ENCODE assay signal across 20 cellular contexts in the genomic region with DNA sequence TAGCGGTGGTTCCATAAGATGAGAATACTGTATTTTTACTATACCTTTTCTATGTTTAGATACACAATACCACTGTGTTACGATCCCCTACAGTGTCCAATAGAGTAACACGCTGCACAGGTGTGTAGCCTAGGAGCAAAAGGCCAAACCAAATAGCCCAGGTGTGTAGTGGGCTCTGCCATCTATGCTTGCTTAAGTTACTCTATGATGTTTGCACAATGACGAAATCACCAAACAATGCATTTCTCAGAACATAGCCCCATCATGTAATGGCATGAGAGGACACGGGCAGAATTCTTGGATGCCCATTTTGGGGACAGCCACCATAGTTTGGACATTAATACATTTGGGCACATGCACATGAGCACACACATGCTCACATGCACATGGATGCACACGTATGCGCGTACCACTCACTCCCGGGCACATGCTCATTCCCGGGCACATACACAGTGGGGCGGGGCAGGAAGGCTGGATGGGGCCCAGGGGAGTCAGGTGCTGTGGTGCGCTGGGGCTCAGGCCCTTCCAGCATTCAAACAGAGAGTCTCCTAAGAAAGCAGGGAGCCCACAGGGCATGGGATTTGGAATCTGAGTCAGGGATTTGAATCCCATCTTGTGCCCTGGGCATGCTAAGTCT. TPM values are rescaled to one million over a fixed set of nuclear protein-coding genes. Genes with fewer than 3 reads are reported as not detected.
DNase-seq lines count a peak whose midpoint lies in the region; ATAC-seq and TF ChIP-seq lines count a peak whose summit lies in the region.
"Had no signal": no experiment of that assay in that cellular context is flagged by ENCODE, and none has a peak within 500 bp of the region (broad histone marks: within the 10 kb centered on the region; RNA-seq: fewer than 3 reads in every experiment).

No MANE protein-coding gene starts in this region.

- H3K9me3 ChIP-seq in left lung (peaks cover 0 to 5% of the 10 kb centered on the region in 2 donors), upper lobe of right lung (no peaks in the 10 kb centered on the region)
- H3K9me3 ChIP-seq: A549, MG63 had no signal

- no peaks in the 10 kb centered on the region for H3K27me3 ChIP-seq in left lung
- no peaks in the 10 kb centered on the region for H3K27me3 ChIP-seq in upper lobe of right lung
- H3K27me3 ChIP-seq: MG63 had no signal

- DNase-seq in DMS53 (lab: John Stamatoyannopoulos, UW) (peak; percentile 41), NCI-H774 (lab: John Stamatoyannopoulos, UW) (peak; percentile 1), left lung (no peak), upper lobe of right lung (no peak), omental fat pad (ENCODE audit: low spot score) (no peak), NCI-H128 (lab: John Stamatoyannopoulos, UW; ENCODE audit: unreplicated experiment) (no peak), hypothalamus (lab: John Stamatoyannopoulos, UW) (no peak)
- DNase-seq: CD8-positive, alpha-beta memory T cell; DMS79 treated with DMSO at 0.1 percent for 48 hours; IMR-90; Karpas-422; MG63; NCI-H1048; NCI-H146; NCI-H2081 treated with DMSO at 0.1 percent for 48 hours; NCI-H748 treated with DMSO at 0.1 percent for 48 hours; OCI-M1; SHP77 treated with DMSO at 0.1 percent for 48 hours had no signal

- H3K4me1 ChIP-seq in left lung (peaks cover 0 to 2% of the 10 kb centered on the region in 2 donors), upper lobe of right lung (peaks cover 4% of the 10 kb centered on the region)

- H3K27ac ChIP-seq in left lung (no peak overlapping the region), upper lobe of right lung (no peak overlapping the region)
- H3K27ac ChIP-seq: A549 had no signal

- H3K4me3 ChIP-seq in left lung (no peak overlapping the region), upper lobe of right lung (no peak overlapping the region)
- H3K4me3 ChIP-seq: A549, MG63 had no signal

- intact Hi-C loops in left lung (cut with DNase I) (no loop called here), upper lobe of right lung (cut with DNase I) (no loop called here)

- TF ChIP-seq CTCF in left lung (IDR thresholded peaks at IDR 0.05) (no peak), upper lobe of right lung (IDR thresholded peaks at IDR 0.05) (no peak), omental fat pad (IDR thresholded peaks at IDR 0.05) (no peak)

- H3K36me3 ChIP-seq in left lung = no peaks in the 10 kb centered on the region
- no peaks in the 10 kb centered on the region for H3K36me3 ChIP-seq in upper lobe of right lung
- H3K36me3 ChIP-seq: MG63 had no signal

- ATAC-seq in left lung (peak; percentile 80), upper lobe of right lung (peak; percentile 63), omental fat pad (ENCODE audit: low FRiP score) (no peak)
- ATAC-seq: SK-N-SH treated with all-trans-retinoic acid at 6 μM for 48 hours had no signal

RNA-seq across cellular contexts. Expression of a gene that starts 51.1 kb away (rescaled TPM):
- total RNA-seq in left lung (10 to 100 TPM in 1 of 2 donors, 1 to 10 TPM in 1; 8.9 to 10.9 TPM), upper lobe of right lung (9.8 TPM), omental fat pad (1 to 10 TPM in 2 of 4 donors, under 1 TPM in 2; 0.25 to 2.3 (median 1.3) TPM)

Comparison
In these comparisons a context has a peak if more than half of its experiments do, and no peak if none do; other contexts are left out.
1. DNase-seq: peak in DMS53 (single experiment) and NCI-H774 (single experiment); none in left lung (0 of 2), upper lobe of right lung (single experiment), omental fat pad (single experiment), NCI-H128 (single experiment) and hypothalamus (0 of 51).